Comparison of ENCODE assay signal across 1 cellular context in the genomic region with DNA sequence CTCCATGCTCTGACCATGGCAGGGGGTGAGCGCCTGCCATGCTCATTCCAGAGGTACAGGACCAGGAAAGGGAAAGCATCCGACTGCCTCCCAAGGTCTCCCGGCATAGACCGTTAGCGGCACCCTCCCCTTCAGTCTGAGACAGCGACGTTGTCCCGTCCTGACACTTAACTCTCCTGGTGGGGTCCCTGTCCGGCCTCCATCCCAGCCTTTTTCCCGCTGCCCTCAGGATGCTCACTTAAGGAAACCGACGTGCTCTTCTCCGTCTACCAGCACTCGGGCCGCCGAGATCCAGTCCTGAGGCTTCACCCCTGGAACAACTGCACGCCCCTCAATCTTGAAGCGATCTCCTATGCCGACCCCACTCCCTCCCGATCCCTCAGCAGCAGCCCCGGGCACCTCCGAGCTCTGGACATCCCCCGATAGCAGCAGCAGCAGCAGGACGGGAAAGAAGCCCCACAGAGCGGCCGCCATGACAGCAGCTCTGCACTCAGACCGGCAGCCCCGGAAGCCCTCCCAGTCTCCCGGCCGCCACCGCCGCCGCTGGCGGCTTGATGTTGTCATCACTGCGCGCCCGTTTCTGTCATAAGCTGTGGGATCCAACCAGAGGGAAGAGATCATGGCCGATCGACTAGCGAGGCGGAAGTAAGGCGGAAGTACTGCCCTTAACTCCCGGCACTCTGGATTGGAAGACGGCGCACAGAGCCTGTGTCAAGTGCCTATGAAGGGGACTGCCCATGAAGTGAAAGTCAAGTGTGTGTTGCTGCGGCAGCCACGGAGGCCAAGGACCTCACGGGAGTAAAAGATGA.
TF ChIP-seq lines count a peak whose summit lies in the region.

EMC7 (minus strand) TSS at position 497 of the 809 bp plus-strand sequence; CDS start at position 474, 23 bp downstream.
PGBD4 (plus strand) TSS at position 718 of the 809 bp plus-strand sequence. CDS start 449 bp downstream, outside the sequence.

TF ChIP-seq in K562, 482 proteins besides CTCF, POLR2A, EP300 and RAD21 (continued from another document and continues in another):
- TF ChIP-seq ZNF512 (tag; IDR thresholded peaks at IDR 0.05) (no peak), ZNF121 (CRISPR knock-in tag; conservative IDR thresholded peaks at IDR 0.05) (no peak), MXD1 (CRISPR knock-in tag; IDR thresholded peaks at IDR 0.05; ENCODE audit: borderline replicate concordance, poor library complexity, severe bottlenecking) (no peak), MYC (IDR thresholded peaks at IDR 0.05; ENCODE audit: low read depth, low read length) (peak; percentile 90), MYC (CRISPR knock-in tag; IDR thresholded peaks at IDR 0.05; ENCODE audit: borderline replicate concordance, low read depth) (no peak), TOE1 (IDR thresholded peaks at IDR 0.05; ENCODE audit: borderline replicate concordance) (peak; percentile 30; the same call in 1 of the 2 replicates), TOE1 (CRISPR knock-in tag; IDR thresholded peaks at IDR 0.05; ENCODE audit: borderline replicate concordance, low read depth) (no peak), PHB (CRISPR knock-in tag; IDR thresholded peaks at IDR 0.05) (no peak), BRCA1 (IDR thresholded peaks at IDR 0.05) (no peak), BRCA1 (CRISPR knock-in tag; IDR thresholded peaks at IDR 0.05) (no peak), NONO (IDR thresholded peaks at IDR 0.05; ENCODE audit: low read depth in 2 of 2, low read length in 1 of 2) (peak; percentile 24 to 61; a peak in 2 of 4 replicates), RFX1 (IDR thresholded peaks at IDR 0.05) (no peak; the same call in 1 of the 2 replicates), TAF7 (tag; IDR thresholded peaks at IDR 0.05) (peak; percentile 89), HDAC6 (IDR thresholded peaks at IDR 0.05; ENCODE audit: low read depth, low read length) (no peak), ZFX (CRISPR knock-in tag; IDR thresholded peaks at IDR 0.05) (peak; percentile 84), STAT6 (CRISPR knock-in tag; IDR thresholded peaks at IDR 0.05) (peak; percentile 41; the same call in 1 of the 2 replicates), ELF4 (CRISPR knock-in tag; IDR thresholded peaks at IDR 0.05) (peak; percentile 84), ZEB2 (IDR thresholded peaks at IDR 0.05) (no peak), ZBTB2 (IDR thresholded peaks at IDR 0.05) (0 out of 2 replicates have a peak, but pooled peaks have one; percentile 30), RHOXF2B (CRISPR knock-in tag; conservative IDR thresholded peaks at IDR 0.05) (no peak), ARID2 (IDR thresholded peaks at IDR 0.05) (no peak), HSF4 (CRISPR knock-in tag; IDR thresholded peaks at IDR 0.05; ENCODE audit: borderline replicate concordance) (no peak), CBX3 (IDR thresholded peaks at IDR 0.05; ENCODE audit: borderline replicate concordance in 1 of 2, low read length in 2 of 2) (no peak), PURB (CRISPR knock-in tag; IDR thresholded peaks at IDR 0.05; ENCODE audit: low read depth) (no peak), KAT8 (IDR thresholded peaks at IDR 0.05; ENCODE audit: low read depth) (no peak), PHF21A (IDR thresholded peaks at IDR 0.05; ENCODE audit: borderline replicate concordance, low read depth) (no peak), GTF2A2 (tag; IDR thresholded peaks at IDR 0.05) (no peak), SAP30 (IDR thresholded peaks at IDR 0.05; ENCODE audit: borderline replicate concordance, insufficient read depth, low read depth, low read length, poor library complexity, severe bottlenecking) (peak; percentile 59), TEAD4 (IDR thresholded peaks at IDR 0.05; ENCODE audit: low read length) (peak; percentile 10), TEAD4 (CRISPR knock-in tag; IDR thresholded peaks at IDR 0.05; ENCODE audit: borderline replicate concordance) (no peak), ZNF57 (CRISPR knock-in tag; IDR thresholded peaks at IDR 0.05) (no peak), ZBTB1 (CRISPR knock-in tag; IDR thresholded peaks at IDR 0.05; ENCODE audit: borderline replicate concordance, low read depth) (no peak), POLR2H (tag; IDR thresholded peaks at IDR 0.05; ENCODE audit: low read depth) (peak; percentile 91), RBM22 (IDR thresholded peaks at IDR 0.05; ENCODE audit: low read depth, low read length, poor library complexity, severe bottlenecking) (no peak), ZNF561 (CRISPR knock-in tag; conservative IDR thresholded peaks at IDR 0.05) (no peak), ILK (tag; IDR thresholded peaks at IDR 0.05; ENCODE audit: borderline replicate concordance, low read depth) (no peak), EWSR1 (IDR thresholded peaks at IDR 0.05; ENCODE audit: borderline replicate concordance, low read depth, partially characterized antibody) (no peak), NFE2 (IDR thresholded peaks at IDR 0.05; ENCODE audit: low read depth) (no peak), GABPB2 (CRISPR knock-in tag; conservative IDR thresholded peaks at IDR 0.05) (no peak), FOXM1 (IDR thresholded peaks at IDR 0.05; ENCODE audit: low read depth) (no peak), FOXM1 (CRISPR knock-in tag; IDR thresholded peaks at IDR 0.05; ENCODE audit: low read depth) (no peak), ZNF408 (CRISPR knock-in tag; IDR thresholded peaks at IDR 0.05; ENCODE audit: low read depth) (no peak), BCL6 (CRISPR knock-in tag; IDR thresholded peaks at IDR 0.05) (no peak), TSC22D4 (tag; IDR thresholded peaks at IDR 0.05) (no peak), KDM5B (IDR thresholded peaks at IDR 0.05; ENCODE audit: insufficient replicate concordance, low read depth, low read length) (peak; percentile 99), MCM2 (IDR thresholded peaks at IDR 0.05; ENCODE audit: low read depth) (no peak), HLTF (IDR thresholded peaks at IDR 0.05) (no peak), TRIM28 (IDR thresholded peaks at IDR 0.05) (no peak), SRSF7 (optimal IDR thresholded peaks at IDR 0.05; ENCODE audit: low read depth, low read length) (no peak), PCBP1 (IDR thresholded peaks at IDR 0.05; ENCODE audit: low read depth, low read length, poor library complexity, severe bottlenecking) (no peak), SP1 (CRISPR knock-in tag; IDR thresholded peaks at IDR 0.05) (peak; percentile 69; the same call in 1 of the 2 replicates), COPS2 (conservative IDR thresholded peaks at IDR 0.05) (no peak), CREB3L1 (IDR thresholded peaks at IDR 0.05; ENCODE audit: borderline replicate concordance, low read depth) (peak; percentile 69; the same call in 1 of the 2 replicates), CBX1 (IDR thresholded peaks at IDR 0.05; ENCODE audit: low read depth) (no peak), ZNF277 (CRISPR knock-in tag; IDR thresholded peaks at IDR 0.05; ENCODE audit: borderline replicate concordance) (no peak), JUND (IDR thresholded peaks at IDR 0.05; ENCODE audit: borderline replicate concordance, low read depth, low read length) (peak; percentile 80), JUND (tag; IDR thresholded peaks at IDR 0.05; ENCODE audit: borderline replicate concordance, low read depth, low read length) (peak; percentile 38; the same call in 1 of the 3 replicates), PRPF4 (IDR thresholded peaks at IDR 0.05; ENCODE audit: insufficient read depth, low read depth, low read length, poor library complexity, severe bottlenecking) (no peak), SNIP1 (IDR thresholded peaks at IDR 0.05; ENCODE audit: low read depth) (no peak)
- TF ChIP-seq, protein P1, sequence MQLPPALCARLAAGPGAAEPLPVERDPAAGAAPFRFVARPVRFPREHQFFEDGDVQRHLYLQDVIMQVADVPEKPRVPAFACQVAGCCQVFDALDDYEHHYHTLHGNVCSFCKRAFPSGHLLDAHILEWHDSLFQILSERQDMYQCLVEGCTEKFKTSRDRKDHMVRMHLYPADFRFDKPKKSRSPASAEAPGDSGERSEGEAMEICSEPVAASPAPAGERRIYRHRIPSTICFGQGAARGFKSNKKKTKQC (CRISPR knock-in tag; IDR thresholded peaks at IDR 0.05) = no peak
- TF ChIP-seq, protein P2, sequence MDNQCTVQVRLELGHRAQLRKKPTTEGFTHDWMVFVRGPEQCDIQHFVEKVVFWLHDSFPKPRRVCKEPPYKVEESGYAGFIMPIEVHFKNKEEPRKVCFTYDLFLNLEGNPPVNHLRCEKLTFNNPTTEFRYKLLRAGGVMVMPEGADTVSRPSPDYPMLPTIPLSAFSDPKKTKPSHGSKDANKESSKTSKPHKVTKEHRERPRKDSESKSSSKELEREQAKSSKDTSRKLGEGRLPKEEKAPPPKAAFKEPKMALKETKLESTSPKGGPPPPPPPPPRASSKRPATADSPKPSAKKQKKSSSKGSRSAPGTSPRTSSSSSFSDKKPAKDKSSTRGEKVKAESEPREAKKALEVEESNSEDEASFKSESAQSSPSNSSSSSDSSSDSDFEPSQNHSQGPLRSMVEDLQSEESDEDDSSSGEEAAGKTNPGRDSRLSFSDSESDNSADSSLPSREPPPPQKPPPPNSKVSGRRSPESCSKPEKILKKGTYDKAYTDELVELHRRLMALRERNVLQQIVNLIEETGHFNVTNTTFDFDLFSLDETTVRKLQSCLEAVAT (IDR thresholded peaks at IDR 0.05) = peak in 1 of 2 experiments; percentile 55; a peak in 1 of 4 replicates
- TF ChIP-seq, protein P3, sequence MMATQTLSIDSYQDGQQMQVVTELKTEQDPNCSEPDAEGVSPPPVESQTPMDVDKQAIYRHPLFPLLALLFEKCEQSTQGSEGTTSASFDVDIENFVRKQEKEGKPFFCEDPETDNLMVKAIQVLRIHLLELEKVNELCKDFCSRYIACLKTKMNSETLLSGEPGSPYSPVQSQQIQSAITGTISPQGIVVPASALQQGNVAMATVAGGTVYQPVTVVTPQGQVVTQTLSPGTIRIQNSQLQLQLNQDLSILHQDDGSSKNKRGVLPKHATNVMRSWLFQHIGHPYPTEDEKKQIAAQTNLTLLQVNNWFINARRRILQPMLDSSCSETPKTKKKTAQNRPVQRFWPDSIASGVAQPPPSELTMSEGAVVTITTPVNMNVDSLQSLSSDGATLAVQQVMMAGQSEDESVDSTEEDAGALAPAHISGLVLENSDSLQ (IDR thresholded peaks at IDR 0.05) = peak; percentile 87
